8 cellular contexts compared by ENCODE assay signal in the genomic region with DNA sequence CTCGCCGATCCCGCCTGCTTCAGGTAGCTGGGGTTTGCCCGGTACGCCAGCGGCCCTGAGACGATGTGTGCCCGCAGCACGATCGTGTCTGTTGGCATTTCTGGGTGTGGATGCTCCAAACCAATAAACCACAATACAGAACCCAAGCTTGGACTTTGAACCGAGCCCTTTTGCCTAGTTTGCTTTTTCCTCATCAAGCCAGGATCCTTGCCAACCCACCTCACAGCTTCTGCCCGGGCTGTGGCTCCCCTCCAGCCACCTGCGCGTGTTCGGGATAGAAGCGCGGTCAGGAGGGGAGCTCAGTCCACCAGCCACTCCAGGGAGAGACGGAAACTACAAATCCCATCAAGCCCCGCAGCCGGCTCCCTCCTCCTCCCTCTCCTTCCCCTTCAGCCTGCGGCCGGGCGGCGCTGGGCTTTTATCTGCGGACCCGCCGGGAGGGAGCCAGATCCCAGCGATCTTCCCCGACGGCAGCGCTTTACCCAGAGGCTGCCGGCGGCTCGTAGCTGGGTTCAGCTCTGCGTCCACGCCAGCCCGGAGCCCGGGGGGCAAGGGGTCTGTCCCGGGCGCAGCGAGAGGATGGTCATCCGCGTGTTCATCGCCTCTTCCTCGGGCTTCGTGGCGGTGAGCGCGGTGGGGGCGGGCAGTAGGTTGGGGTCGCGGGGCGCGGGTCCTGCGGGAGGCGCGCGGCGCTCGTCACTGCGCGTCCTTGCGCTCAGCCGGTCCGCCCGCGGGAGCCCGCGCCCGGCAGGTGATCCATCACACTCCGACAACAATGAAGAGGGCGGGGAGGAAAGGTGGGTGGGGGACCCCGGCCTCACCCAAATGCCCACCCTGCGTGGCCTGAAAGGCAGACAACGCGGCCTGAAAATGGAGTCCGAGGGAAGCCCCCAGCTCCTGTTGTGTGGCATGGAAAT. TPM values are rescaled to one million over a fixed set of nuclear protein-coding genes. Genes with fewer than 3 reads are reported as not detected.
DNase-seq lines count a peak whose midpoint lies in the region; ATAC-seq and TF ChIP-seq lines count a peak whose summit lies in the region.

A gene (plus strand): TSS at position 447 of the 917 bp plus-strand sequence. CDS start 133 bp downstream, at position 580.

- H3K36me3 ChIP-seq in MM.1S (replicated peaks; ENCODE audit: insufficient read depth, low read length) (no peaks in the 10 kb centered on the region), gastrocnemius medialis (no peaks in the 10 kb centered on the region)

- CTCF ChIA-PET in T-cell (lab: Charles Lee), result no interaction called here

- no peak within 1 kb of the TSS for H3K27ac ChIP-seq in MM.1S (ENCODE audit: low read length)
- peak within 1 kb of the TSS; percentile 64 to 71 (median 67) for H3K27ac ChIP-seq in gastrocnemius medialis

- peak within 1 kb of the TSS; percentile 88 for H2AFZ ChIP-seq in MM.1S (ENCODE audit: low read length)

- H3K79me2 ChIP-seq in MM.1S (ENCODE audit: low read length), result no peaks in the 10 kb centered on the region

- ATAC-seq in GM21619 (IDR thresholded peaks at IDR 0.05; ENCODE audit: unreplicated experiment), result peak; percentile 68
- peak; percentile 57 to 75 (median 66) for ATAC-seq in T-cell (replicated peaks in 1 of 4)
- ATAC-seq in gastrocnemius medialis, result peak; percentile 71 to 84
- ATAC-seq in HG03175 (IDR thresholded peaks at IDR 0.05; ENCODE audit: unreplicated experiment), result no peak

- TF ChIP-seq CTCF in MM.1S (IDR thresholded peaks at IDR 0.05; ENCODE audit: low read length) (no peak), choroid plexus epithelial cell (conservative IDR thresholded peaks at IDR 0.05; ENCODE audit: low read depth, low read length) (no peak), gastrocnemius medialis (IDR thresholded peaks at IDR 0.05 in 4 of 5, conservative IDR thresholded peaks at IDR 0.05 in 1 of 5) (no peak)

- no peaks in the 10 kb centered on the region for H3K36me3 Mint-ChIP-seq in T-cell

- peak within 1 kb of the TSS; percentile 71 to 82 (median 80) for H3K4me3 Mint-ChIP-seq in T-cell

- intact Hi-C loops in gastrocnemius medialis (cut with DNase I; ENCODE audit: low total_unique reads), result no loop called here

- H3K27ac Mint-ChIP-seq in T-cell, result peak within 1 kb of the TSS in 1 of 2 donors; percentile 25

- H3K4me3 ChIP-seq in MM.1S (ENCODE audit: low read length) (peak within 1 kb of the TSS; percentile 91), choroid plexus epithelial cell (ENCODE audit: low read depth, low read length) (peak within 1 kb of the TSS; percentile 76), gastrocnemius medialis (peak within 1 kb of the TSS; percentile 75 to 81 (median 76))

- H3K9me3 ChIP-seq in MM.1S (replicated peaks; ENCODE audit: insufficient read depth, low read length) (no peaks in the 10 kb centered on the region), gastrocnemius medialis (no peaks in the 10 kb centered on the region)

- H3K4me1 ChIP-seq in MM.1S (ENCODE audit: low read length) (peaks cover 30% of the 10 kb centered on the region), gastrocnemius medialis (no peaks in the 10 kb centered on the region)

- H4K20me1 ChIP-seq in MM.1S (ENCODE audit: insufficient read depth, low read length), result no peaks in the 10 kb centered on the region

- H3K4me1 Mint-ChIP-seq in T-cell, result peaks cover 10 to 13% (median 12%) of the 10 kb centered on the region in 3 donors

- peaks cover 43 to 53% of the 10 kb centered on the region in 2 donors for H3K27me3 Mint-ChIP-seq in T-cell

- H3K27me3 ChIP-seq in MM.1S (replicated peaks; ENCODE audit: insufficient read depth, low read length), result no peaks in the 10 kb centered on the region
- H3K27me3 ChIP-seq in gastrocnemius medialis, result no peaks in the 10 kb centered on the region

- in situ Hi-C loops in gastrocnemius medialis (cut with MboI; ENCODE audit: low sequenced_read_pairs in 4 of 4), result no loop called here

- peak within 1 kb of the TSS; percentile 64; the same call in 1 of the 2 replicates for H3K9ac ChIP-seq in MM.1S (ENCODE audit: low read length)

- TF ChIP-seq POLR2A in gastrocnemius medialis (IDR thresholded peaks at IDR 0.05), result peak; percentile 25 to 51

- H3F3A ChIP-seq in MM.1S (ENCODE audit: insufficient read depth, low read length), result peaks cover 26% of the 10 kb centered on the region

- H3K4me2 ChIP-seq in MM.1S (ENCODE audit: low read depth, low read length), result peak within 1 kb of the TSS; percentile 86

- POLR2A ChIA-PET in T-cell (lab: Charles Lee), result interaction anchor here in 1 of 2 donors (0.6 kb wide), 1 partner anchor 64 kb away, joined by 6 read pairs; no protein-coding TSS in a partner anchor

- no peaks in the 10 kb centered on the region for H3K9me2 ChIP-seq in MM.1S (replicated peaks; ENCODE audit: insufficient read depth, low read length)

- peak; percentile 52 for DNase-seq in DMS 273 treated with DMSO at 0.1 percent for 48 hours (lab: John Stamatoyannopoulos, UW)
- peak; percentile 40 for DNase-seq in MM.1S
- DNase-seq in T-cell, result peak in 12 of 34 experiments; percentile 1 to 24 (median 9)
- DNase-seq in choroid plexus epithelial cell (ENCODE audit: low read depth), result peak; percentile 68
- DNase-seq in inferior parietal cortex (ENCODE audit: extremely low spot score), result peak; percentile 63
- peak; percentile 23 to 35 for DNase-seq in gastrocnemius medialis

- no peaks in the 10 kb centered on the region for H3K9me3 Mint-ChIP-seq in T-cell

RNA-seq across cellular contexts. Expression of the gene that starts here (rescaled TPM):
- total RNA-seq in T-cell (1 to 10 TPM in 4 of 5 donors, under 1 TPM in 1; 0.53 to 8.9 (median 1.4) TPM), gastrocnemius medialis (10 to 100 TPM in 1 of 4 donors, 1 to 10 TPM in 3; 8.0 to 15.7 (median 9.1) TPM)
